Comparison of ENCODE assay signal across 17 cellular contexts in genomic region chr2:180596453-180596852, GRCh38.
DNase-seq lines count a peak whose midpoint lies in the region; ATAC-seq and TF ChIP-seq lines count a peak whose summit lies in the region.
"Had no signal": no experiment of that assay in that cellular context is flagged by ENCODE, and none has a peak within 500 bp of the region (broad histone marks: within the 10 kb centered on the region; RNA-seq: fewer than 3 reads in every experiment).

No MANE protein-coding gene starts in this region.

- no peaks in the 10 kb centered on the region for H3K27me3 ChIP-seq in Karpas-422 (ENCODE audit: low read length)
- H3K27me3 ChIP-seq: BLaER1 treated with 17β-estradiol and CSF1 and Interleukin-3, amounts not matched to agents 10 nM and 100 nM had no signal

- H3K27ac ChIP-seq in HEK293 (ENCODE audit: extremely low read depth, low read depth, low read length) (no peak overlapping the region), Karpas-422 (ENCODE audit: low read length) (no peak overlapping the region)
- H3K27ac ChIP-seq: 22Rv1; A549; BLaER1 treated with 17β-estradiol and CSF1 and Interleukin-3, amounts not matched to agents 10 nM and 100 nM; C4-2B had no signal

- no peaks in the 10 kb centered on the region for H3K9me3 ChIP-seq in HEK293 (ENCODE audit: control insufficient read depth, insufficient read depth, low read depth, low read length)
- H3K9me3 ChIP-seq in Karpas-422 (ENCODE audit: low read length): no peaks in the 10 kb centered on the region
- H3K9me3 ChIP-seq: A549, Caco-2 had no signal

- no peaks in the 10 kb centered on the region for H3K4me1 Mint-ChIP-seq in glutamatergic neuron (ENCODE audit: low read depth, unreplicated experiment)

- H4K20me1 ChIP-seq in Karpas-422 (ENCODE audit: insufficient read depth, low read depth, low read length): no peaks in the 10 kb centered on the region
- H4K20me1 ChIP-seq: BLaER1 treated with 17β-estradiol and CSF1 and Interleukin-3, amounts not matched to agents 10 nM and 100 nM had no signal

- H3K9ac ChIP-seq in Karpas-422 (ENCODE audit: low read length): no peak overlapping the region
- H3K9ac ChIP-seq: BLaER1 treated with 17β-estradiol and CSF1 and Interleukin-3, amounts not matched to agents 10 nM and 100 nM had no signal

- TF ChIP-seq CTCF in HEK293 (tag by site-specific recombination; IDR thresholded peaks at IDR 0.05) (no peak), glutamatergic neuron (IDR thresholded peaks at IDR 0.05; ENCODE audit: partially characterized antibody, unreplicated experiment) (peak; percentile 11)

- no peak overlapping the region for H3K27ac Mint-ChIP-seq in glutamatergic neuron (ENCODE audit: unreplicated experiment)
- H3K27ac Mint-ChIP-seq: B cell; CD4-positive, alpha-beta T cell; CD8-positive, alpha-beta T cell had no signal

- H3K4me3 ChIP-seq in HEK293 (ENCODE audit: low read depth, low read length): no peak overlapping the region
- H3K4me3 ChIP-seq in Karpas-422 (ENCODE audit: low read length): no peak overlapping the region
- H3K4me3 ChIP-seq: A549; BLaER1 treated with 17β-estradiol and CSF1 and Interleukin-3, amounts not matched to agents 10 nM and 100 nM had no signal

- no peak overlapping the region for H2AFZ ChIP-seq in Karpas-422 (ENCODE audit: low read length)

- no peaks in the 10 kb centered on the region for H3K36me3 Mint-ChIP-seq in glutamatergic neuron (ENCODE audit: unreplicated experiment)
- H3K36me3 Mint-ChIP-seq: CD8-positive, alpha-beta T cell had no signal

- H3K9me2 ChIP-seq in Karpas-422 (replicated peaks; ENCODE audit: insufficient read depth, low read length): no peaks in the 10 kb centered on the region

- no peak overlapping the region for H3K4me2 ChIP-seq in Karpas-422 (ENCODE audit: low read depth, low read length, poor library complexity, severe bottlenecking)
- H3K4me2 ChIP-seq: A549; BLaER1 treated with 17β-estradiol and CSF1 and Interleukin-3, amounts not matched to agents 10 nM and 100 nM had no signal

- POLR2A ChIA-PET in HEK293 (lab: Yijun Ruan, JAX): no interaction called here

- H3K27me3 Mint-ChIP-seq in glutamatergic neuron (ENCODE audit: unreplicated experiment): no peaks in the 10 kb centered on the region
- H3K27me3 Mint-ChIP-seq: CD4-positive, alpha-beta T cell had no signal

- no peaks in the 10 kb centered on the region for H3K9me3 Mint-ChIP-seq in glutamatergic neuron (ENCODE audit: unreplicated experiment)

- DNase-seq in Karpas-422 (peak; percentile 1), glutamatergic neuron (no peak)
- no peak for DNase-seq in activated CD4-positive, alpha-beta T cell treated with anti-CD3 and anti-CD28 coated beads for 1 hour
- DNase-seq: AML-193; Caco-2; Calu3; CD4-positive, alpha-beta T cell; CD8-positive, alpha-beta T cell; DMS79 treated with DMSO at 0.1 percent for 48 hours; GF-D8 had no signal

- no peak overlapping the region for H3K4me3 Mint-ChIP-seq in glutamatergic neuron (ENCODE audit: unreplicated experiment)
- H3K4me3 Mint-ChIP-seq: B cell; CD4-positive, alpha-beta T cell; CD8-positive, alpha-beta T cell had no signal

- CTCF ChIA-PET in HEK293 (lab: Yijun Ruan, JAX): no interaction called here

- no peaks in the 10 kb centered on the region for H3K79me2 ChIP-seq in Karpas-422 (ENCODE audit: low read length)

- no peaks in the 10 kb centered on the region for H3K4me1 ChIP-seq in HEK293 (ENCODE audit: control insufficient read depth, insufficient read depth, low read length)
- H3K4me1 ChIP-seq in Karpas-422 (ENCODE audit: low read length): no peaks in the 10 kb centered on the region
- H3K4me1 ChIP-seq: A549; BLaER1 treated with 17β-estradiol and CSF1 and Interleukin-3, amounts not matched to agents 10 nM and 100 nM; Caco-2 had no signal

- H3K36me3 ChIP-seq in HEK293 (ENCODE audit: control insufficient read depth in 2 of 2, insufficient read depth in 1 of 2, low read length in 2 of 2): no peaks in the 10 kb centered on the region
- H3K36me3 ChIP-seq in Karpas-422 (ENCODE audit: insufficient read depth, low read length): no peaks in the 10 kb centered on the region
- H3K36me3 ChIP-seq: BLaER1 treated with 17β-estradiol and CSF1 and Interleukin-3, amounts not matched to agents 10 nM and 100 nM had no signal

- no peak for ATAC-seq in GM19397 (IDR thresholded peaks at IDR 0.05; ENCODE audit: unreplicated experiment)
- ATAC-seq: A549; CD8-positive, alpha-beta T cell had no signal

TF ChIP-seq in HEK293, 187 proteins besides CTCF, POLR2A, EP300 and RAD21:
- peak; percentile 88 for TF ChIP-seq ZNF10 (tag by site-specific recombination; IDR thresholded peaks at IDR 0.05)
- no peak for TF ChIP-seq KLF8 (tag by site-specific recombination; IDR thresholded peaks at IDR 0.05)
